In genomic region chr16:81444448-81445121, GRCh38 we compare ENCODE assay signal across 8 cellular contexts. TPM values are rescaled to one million over a fixed set of nuclear protein-coding genes. Genes with fewer than 3 reads are reported as not detected.
A peak's percentile ranks its signal among the peaks of the same experiment; 100 is the strongest.
DNase-seq lines count a peak whose midpoint lies in the region; ATAC-seq, FAIRE-seq and TF ChIP-seq lines count a peak whose summit lies in the region.

TSS of gene CMIP (plus strand) at chr16:81444808.

- peak; percentile 6; the same call in 2 of the 3 replicates for ATAC-seq in GM23338

- peaks cover 35% of the 10 kb centered on the region for H4K20me1 ChIP-seq in GM23338 (replicated peaks; ENCODE audit: insufficient read depth)
- peaks cover 34% of the 10 kb centered on the region for H4K20me1 ChIP-seq in Loucy (ENCODE audit: insufficient read depth, low read length, poor library complexity, severe bottlenecking)

- FAIRE-seq in urothelium cell line (lab: Jason Lieb, UNC) = no peak

- peak within 1 kb of the TSS; percentile 88 for H3K4me3 Mint-ChIP-seq in GM23338
- H3K4me3 Mint-ChIP-seq in T-helper 2 cell treated with Interferon-gamma antibody and Interleukin-4, amounts not matched to agents 5 μg/mL and 100 μg/mL, for 36 hours = peak within 1 kb of the TSS; percentile 85

- peaks cover 4% of the 10 kb centered on the region; the same call in 1 of the 3 replicates for H3K36me3 Mint-ChIP-seq in GM23338 (ENCODE audit: low read depth)
- peaks cover 9% of the 10 kb centered on the region for H3K36me3 Mint-ChIP-seq in T-helper 2 cell treated with Interferon-gamma antibody and Interleukin-4, amounts not matched to agents 5 μg/mL and 100 μg/mL, for 36 hours (ENCODE audit: low read depth)

- H3K9ac ChIP-seq in Loucy (ENCODE audit: low read depth, low read length, poor library complexity, severe bottlenecking) = peak within 1 kb of the TSS; percentile 86

- H3K9me3 ChIP-seq in Loucy (ENCODE audit: insufficient read depth, low read depth, low read length) = no peaks in the 10 kb centered on the region
- no peaks in the 10 kb centered on the region for H3K9me3 ChIP-seq in right atrium auricular region

- H3F3A ChIP-seq in GM23338 (replicated peaks; ENCODE audit: low read depth) = peaks cover 13% of the 10 kb centered on the region; the same call in 1 of the 2 replicates
- no peaks in the 10 kb centered on the region for H3F3A ChIP-seq in Loucy (ENCODE audit: low read depth)

- no peaks in the 10 kb centered on the region for H3K36me3 ChIP-seq in GM23338 (ENCODE audit: insufficient read depth)
- H3K36me3 ChIP-seq in Loucy (ENCODE audit: insufficient read depth, low read length) = no peaks in the 10 kb centered on the region
- H3K36me3 ChIP-seq in right atrium auricular region = no peaks in the 10 kb centered on the region

- peaks cover 40% of the 10 kb centered on the region for H3K4me1 ChIP-seq in GM23338 (ENCODE audit: insufficient read depth)
- peaks cover 44% of the 10 kb centered on the region for H3K4me1 ChIP-seq in Loucy (ENCODE audit: insufficient read depth, low read length, poor library complexity, severe bottlenecking)
- peaks cover 0 to 45% of the 10 kb centered on the region in 2 donors for H3K4me1 ChIP-seq in right atrium auricular region

- H3K4me2 ChIP-seq in GM23338 (peak within 1 kb of the TSS; percentile 100), Loucy (ENCODE audit: low read depth, low read length, poor library complexity, severe bottlenecking) (peak within 1 kb of the TSS; percentile 94)

- no peaks in the 10 kb centered on the region for H3K9me2 ChIP-seq in GM23338 (ENCODE audit: insufficient read depth)
- H3K9me2 ChIP-seq in Loucy (replicated peaks; ENCODE audit: low read depth, low read length) = no peaks in the 10 kb centered on the region

- DNase-seq in GM04503 (ENCODE audit: low read depth) = peak; percentile 11
- DNase-seq in GM23338 (ENCODE audit: low spot score) = peak; percentile 86
- DNase-seq in T-helper 2 cell treated with Interferon-gamma antibody and Interleukin-4, amounts not matched to agents 5 μg/mL and 100 μg/mL, for 36 hours (ENCODE audit: low spot score) = peak; percentile 83
- DNase-seq in anterior cingulate cortex (lab: John Stamatoyannopoulos, UW) = peak in 52 of 58 donors; percentile 23 to 82 (median 70)
- peak; percentile 83 for DNase-seq in right atrium auricular region (ENCODE audit: low spot score)
- DNase-seq in putamen (ENCODE audit: low spot score) = peak; percentile 76
- DNase-seq in urothelium cell line (ENCODE audit: low spot score) = peak; percentile 98

- H3K4me1 Mint-ChIP-seq in GM23338 = peaks cover 46% of the 10 kb centered on the region
- H3K4me1 Mint-ChIP-seq in T-helper 2 cell treated with Interferon-gamma antibody and Interleukin-4, amounts not matched to agents 5 μg/mL and 100 μg/mL, for 36 hours (ENCODE audit: low read depth) = peaks cover 45% of the 10 kb centered on the region

- H3K79me2 ChIP-seq in GM23338 (replicated peaks; ENCODE audit: insufficient read depth) = peaks cover 45% of the 10 kb centered on the region
- H3K79me2 ChIP-seq in Loucy (ENCODE audit: insufficient read depth, low read length) = peaks cover 45% of the 10 kb centered on the region

- peak within 1 kb of the TSS; percentile 58 for H3K27ac Mint-ChIP-seq in GM23338
- H3K27ac Mint-ChIP-seq in T-helper 2 cell treated with Interferon-gamma antibody and Interleukin-4, amounts not matched to agents 5 μg/mL and 100 μg/mL, for 36 hours = peak within 1 kb of the TSS; percentile 90

- peaks cover 16% of the 10 kb centered on the region for H3K27me3 Mint-ChIP-seq in GM23338 (ENCODE audit: insufficient read depth, low read depth, poor library complexity)
- H3K27me3 Mint-ChIP-seq in T-helper 2 cell treated with Interferon-gamma antibody and Interleukin-4, amounts not matched to agents 5 μg/mL and 100 μg/mL, for 36 hours (ENCODE audit: low read depth) = peaks cover 38% of the 10 kb centered on the region

- H3K27me3 ChIP-seq in GM23338 (ENCODE audit: insufficient read depth) = 0 out of 2 replicates have a peak, but pooled peaks cover 5% of the 10 kb centered on the region
- H3K27me3 ChIP-seq in Loucy (ENCODE audit: insufficient read depth, low read length, poor library complexity, severe bottlenecking) = no peaks in the 10 kb centered on the region
- H3K27me3 ChIP-seq in right atrium auricular region = no peaks in the 10 kb centered on the region

- TF ChIP-seq CTCF in GM23338 (conservative IDR thresholded peaks at IDR 0.05; ENCODE audit: low read depth in 2 of 2) (no peak), Loucy (conservative IDR thresholded peaks at IDR 0.05; ENCODE audit: low read length) (no peak), right atrium auricular region (IDR thresholded peaks at IDR 0.05) (no peak)

- peak within 1 kb of the TSS; percentile 83 for H2AFZ ChIP-seq in GM23338
- H2AFZ ChIP-seq in Loucy (ENCODE audit: low read length) = peak within 1 kb of the TSS; percentile 57

- H3K27ac ChIP-seq in GM23338 (ENCODE audit: low read depth) (peak within 1 kb of the TSS; percentile 88), right atrium auricular region (peak within 1 kb of the TSS; percentile 72 to 85)

- no peaks in the 10 kb centered on the region for H3K9me3 Mint-ChIP-seq in GM23338
- no peaks in the 10 kb centered on the region for H3K9me3 Mint-ChIP-seq in T-helper 2 cell treated with Interferon-gamma antibody and Interleukin-4, amounts not matched to agents 5 μg/mL and 100 μg/mL, for 36 hours

- H3K4me3 ChIP-seq in GM23338 (peak within 1 kb of the TSS; percentile 93), Loucy (ENCODE audit: low read length, poor library complexity, severe bottlenecking) (peak within 1 kb of the TSS; percentile 85), right atrium auricular region (peak within 1 kb of the TSS; percentile 68 to 84)

TF ChIP-seq in GM23338, 12 proteins besides CTCF, POLR2A, EP300 and RAD21 (continues in another document):
- TF ChIP-seq STAT1 (IDR thresholded peaks at IDR 0.05; ENCODE audit: unreplicated experiment) = no peak
- TF ChIP-seq, protein P1, sequence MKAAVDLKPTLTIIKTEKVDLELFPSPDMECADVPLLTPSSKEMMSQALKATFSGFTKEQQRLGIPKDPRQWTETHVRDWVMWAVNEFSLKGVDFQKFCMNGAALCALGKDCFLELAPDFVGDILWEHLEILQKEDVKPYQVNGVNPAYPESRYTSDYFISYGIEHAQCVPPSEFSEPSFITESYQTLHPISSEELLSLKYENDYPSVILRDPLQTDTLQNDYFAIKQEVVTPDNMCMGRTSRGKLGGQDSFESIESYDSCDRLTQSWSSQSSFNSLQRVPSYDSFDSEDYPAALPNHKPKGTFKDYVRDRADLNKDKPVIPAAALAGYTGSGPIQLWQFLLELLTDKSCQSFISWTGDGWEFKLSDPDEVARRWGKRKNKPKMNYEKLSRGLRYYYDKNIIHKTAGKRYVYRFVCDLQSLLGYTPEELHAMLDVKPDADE (IDR thresholded peaks at IDR 0.05) = no peak
- TF ChIP-seq ZNF114 (CRISPR knock-in tag; IDR thresholded peaks at IDR 0.05) = no peak
- TF ChIP-seq CREB1 (CRISPR knock-in tag; IDR thresholded peaks at IDR 0.05; ENCODE audit: low read depth) = peak; percentile 75

RNA-seq across cellular contexts. Expression of gene CMIP, which starts in this region (rescaled TPM):
- total RNA-seq in GM23338 (2014; rRNA removed; shearing (Covaris generic)) = 49.8 and 62.3 TPM in 2 replicates
- polyA plus RNA-seq in GM23338 (2016; fragmentation: Nextera tagmentation; extraction: Ambion mirVana) = 9.5 and 10.5 TPM in 2 replicates
- 10 to 100 TPM in 1 of 2 donors, 1 to 10 TPM in 1; 7.7 to 19.2 TPM for total RNA-seq in right atrium auricular region

Comparison
In these comparisons a context has a peak if more than half of its experiments do, and no peak if none do; other contexts are left out.
1. Peak in every context shown above with its lines: DNase-seq, ATAC-seq, H3K4me3 ChIP-seq and H3K27ac ChIP-seq.
2. DNase-seq: peak in every context shown above with its lines; median percentile 98 in urothelium cell line; 86 in GM23338; 83 in T-helper 2 cell treated with Interferon-gamma antibody and Interleukin-4, amounts not matched to agents 5 μg/mL and 100 μg/mL, for 36 hours; 83 in right atrium auricular region; 76 in putamen; 70 in anterior cingulate cortex; 11 in GM04503.